1 cellular context compared by ENCODE assay signal in genomic region chr12:63862187-63863107, GRCh38.
TF ChIP-seq lines count a peak whose summit lies in the region.

No MANE protein-coding gene starts in this region.

TF ChIP-seq in H1, 55 proteins besides CTCF, POLR2A, EP300 and RAD21 (continued from another document):
- TF ChIP-seq CHD7 (IDR thresholded peaks at IDR 0.05; ENCODE audit: insufficient replicate concordance, low read length): no peak
- no peak for TF ChIP-seq TBP (IDR thresholded peaks at IDR 0.05; ENCODE audit: low read depth, low read length)
- no peak for TF ChIP-seq ATF3 (IDR thresholded peaks at IDR 0.05; ENCODE audit: insufficient read depth, low read depth, low read length)
- TF ChIP-seq BACH1 (IDR thresholded peaks at IDR 0.05; ENCODE audit: low read length): no peak
- TF ChIP-seq RXRA (IDR thresholded peaks at IDR 0.05; ENCODE audit: insufficient read depth, low read depth, low read length): no peak
- TF ChIP-seq KDM4A (IDR thresholded peaks at IDR 0.05; ENCODE audit: low read depth, low read length, severe bottlenecking): no peak
- TF ChIP-seq SP1 (IDR thresholded peaks at IDR 0.05; ENCODE audit: low read depth, low read length): no peak
- no peak for TF ChIP-seq MAFK (IDR thresholded peaks at IDR 0.05; ENCODE audit: low read depth, low read length)
- no peak for TF ChIP-seq HDAC2 (IDR thresholded peaks at IDR 0.05; ENCODE audit: borderline replicate concordance in 1 of 2, low read depth in 2 of 2, low read length in 2 of 2)
